Comparison of ENCODE assay signal across 8 cellular contexts in the genomic region with DNA sequence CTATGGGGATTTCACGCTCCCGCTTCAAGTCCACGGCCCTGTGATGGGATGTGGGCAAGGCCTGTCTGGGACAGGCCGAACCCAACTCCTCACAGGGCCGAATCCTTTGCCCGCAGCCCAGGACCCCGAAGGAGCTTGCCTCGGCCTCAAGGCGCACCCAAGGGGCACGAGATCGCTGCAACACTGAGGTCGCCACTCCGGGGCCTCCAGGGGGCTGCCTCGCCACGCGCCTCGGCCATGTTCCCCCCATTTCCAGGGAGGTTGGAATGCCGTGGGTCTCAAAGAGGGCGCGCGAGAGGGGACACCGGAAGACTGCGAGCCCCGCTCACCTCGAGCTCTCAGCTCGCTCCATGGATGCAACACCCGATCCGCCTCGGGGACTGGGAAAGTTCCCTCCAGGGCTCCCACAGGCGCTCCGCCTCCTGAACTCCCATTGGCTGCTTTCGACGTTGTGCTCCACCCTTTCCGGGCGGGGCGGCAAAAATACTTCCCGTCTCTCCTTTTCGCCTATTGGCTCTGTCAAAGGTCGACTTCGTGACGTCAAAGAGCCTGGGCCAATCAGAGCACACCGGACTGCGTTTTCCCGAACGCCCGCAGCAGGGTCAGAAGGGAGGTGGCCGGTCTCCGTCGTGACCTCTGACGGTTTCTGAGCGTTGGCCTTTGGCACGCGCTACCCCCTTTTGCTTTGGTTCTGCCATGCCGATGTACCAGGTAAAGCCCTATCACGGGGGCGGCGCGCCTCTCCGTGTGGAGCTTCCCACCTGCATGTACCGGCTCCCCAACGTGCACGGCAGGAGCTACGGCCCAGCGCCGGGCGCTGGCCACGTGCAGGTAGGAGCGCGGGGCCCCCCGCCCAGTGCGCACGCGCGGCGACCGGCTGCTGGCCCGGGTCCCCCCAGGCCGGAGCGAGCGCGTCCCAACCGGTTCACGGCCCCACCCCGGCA. TPM values are rescaled to one million over a fixed set of nuclear protein-coding genes. Genes with fewer than 3 reads are reported as not detected.
DNase-seq lines count a peak whose midpoint lies in the region; ATAC-seq and TF ChIP-seq lines count a peak whose summit lies in the region.

A gene (plus strand): TSS at position 605 of the 944 bp plus-strand sequence. CDS start 92 bp downstream, at position 697.
A gene with protein sequence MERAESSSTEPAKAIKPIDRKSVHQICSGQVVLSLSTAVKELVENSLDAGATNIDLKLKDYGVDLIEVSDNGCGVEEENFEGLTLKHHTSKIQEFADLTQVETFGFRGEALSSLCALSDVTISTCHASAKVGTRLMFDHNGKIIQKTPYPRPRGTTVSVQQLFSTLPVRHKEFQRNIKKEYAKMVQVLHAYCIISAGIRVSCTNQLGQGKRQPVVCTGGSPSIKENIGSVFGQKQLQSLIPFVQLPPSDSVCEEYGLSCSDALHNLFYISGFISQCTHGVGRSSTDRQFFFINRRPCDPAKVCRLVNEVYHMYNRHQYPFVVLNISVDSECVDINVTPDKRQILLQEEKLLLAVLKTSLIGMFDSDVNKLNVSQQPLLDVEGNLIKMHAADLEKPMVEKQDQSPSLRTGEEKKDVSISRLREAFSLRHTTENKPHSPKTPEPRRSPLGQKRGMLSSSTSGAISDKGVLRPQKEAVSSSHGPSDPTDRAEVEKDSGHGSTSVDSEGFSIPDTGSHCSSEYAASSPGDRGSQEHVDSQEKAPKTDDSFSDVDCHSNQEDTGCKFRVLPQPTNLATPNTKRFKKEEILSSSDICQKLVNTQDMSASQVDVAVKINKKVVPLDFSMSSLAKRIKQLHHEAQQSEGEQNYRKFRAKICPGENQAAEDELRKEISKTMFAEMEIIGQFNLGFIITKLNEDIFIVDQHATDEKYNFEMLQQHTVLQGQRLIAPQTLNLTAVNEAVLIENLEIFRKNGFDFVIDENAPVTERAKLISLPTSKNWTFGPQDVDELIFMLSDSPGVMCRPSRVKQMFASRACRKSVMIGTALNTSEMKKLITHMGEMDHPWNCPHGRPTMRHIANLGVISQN (minus strand): TSS at position 382 of the 944 bp plus-strand sequence. CDS start 30 bp downstream, at position 352.

- ATAC-seq in HG02870 (IDR thresholded peaks at IDR 0.05; ENCODE audit: unreplicated experiment) (peak; percentile 93), heart right ventricle (peak; percentile 97 to 99 (median 98)), upper lobe of right lung (peak; percentile 96)

- intact Hi-C loops in T-helper 1 cell treated with Interleukin-12 subunit alpha and Interleukin-12 subunit beta and Interleukin-4 antibody, amounts not matched to agents 30 ng/mL and 1 ng/mL, for 36 hours (cut with micrococcal nuclease), result loop anchor here (1.0 kb wide), 3 partner anchors 17 to 263 kb away; a partner anchor contains a TSS
- intact Hi-C loops in heart right ventricle (cut with DNase I), result loop anchor here in 2 of 10 donors (10.0 kb wide), 1 partner anchor 426 kb away; no protein-coding TSS in a partner anchor
- intact Hi-C loops in posterior vena cava (cut with DNase I), result no loop called here
- intact Hi-C loops in upper lobe of right lung (cut with DNase I), result no loop called here

- H3K9me3 ChIP-seq in heart right ventricle (no peaks in the 10 kb centered on the region), upper lobe of right lung (no peaks in the 10 kb centered on the region)

- in situ Hi-C loops in GM13976 (cut with MboI; ENCODE audit: low sequenced_read_pairs, unreplicated experiment), result no loop called here

- peaks cover 5 to 49% (median 32%) of the 10 kb centered on the region in 9 donors for H3K4me1 ChIP-seq in heart right ventricle
- H3K4me1 ChIP-seq in upper lobe of right lung, result peaks cover 33% of the 10 kb centered on the region

- H3K36me3 ChIP-seq in heart right ventricle (peaks cover 0 to 58% (median 0%) of the 10 kb centered on the region in 9 donors), upper lobe of right lung (peaks cover under 1% of the 10 kb centered on the region)

- H3K27ac ChIP-seq in heart right ventricle (peak within 1 kb of the TSS; percentile 72 to 98 (median 93)), upper lobe of right lung (peak within 1 kb of the TSS; percentile 90)

- H3K27me3 ChIP-seq in heart right ventricle (no peaks in the 10 kb centered on the region), upper lobe of right lung (no peaks in the 10 kb centered on the region)

- TF ChIP-seq CTCF in GM13976 (IDR thresholded peaks at IDR 0.05; ENCODE audit: borderline replicate concordance, control extremely low read depth, extremely low read depth, insufficient read depth, missing control alignments), result peak; percentile 5
- peak in 3 of 9 donors; percentile 20 to 33 (median 20) for TF ChIP-seq CTCF in heart right ventricle (IDR thresholded peaks at IDR 0.05)
- no peak for TF ChIP-seq CTCF in upper lobe of right lung (IDR thresholded peaks at IDR 0.05)

- H3K4me3 ChIP-seq in heart right ventricle, result peak within 1 kb of the TSS; percentile 53 to 95 (median 73)
- peak within 1 kb of the TSS; percentile 81 for H3K4me3 ChIP-seq in upper lobe of right lung

- DNase-seq in GM13976 (ENCODE audit: low spot score), result peak; percentile 94
- DNase-seq in NCI-H146 treated with DMSO at 0.1 percent for 48 hours (lab: John Stamatoyannopoulos, UW; ENCODE audit: unreplicated experiment), result peak; percentile 96
- peak; percentile 98 for DNase-seq in amniotic epithelial cell (ENCODE audit: low read depth)
- DNase-seq in heart right ventricle, result peak; percentile 96 to 99
- peak; percentile 99 for DNase-seq in posterior vena cava (ENCODE audit: low spot score)
- peak; percentile 98 for DNase-seq in upper lobe of right lung

- 0% methylated on average over 83 to 84 of the region's 84 CpGs for WGBS in heart right ventricle, 2 donors

RNA-seq across cellular contexts. Expression of the first gene that starts in this region (rescaled TPM):
- 41.3 TPM in 2 replicates for total RNA-seq in T-helper 1 cell treated with Interleukin-12 subunit alpha and Interleukin-12 subunit beta and Interleukin-4 antibody, amounts not matched to agents 30 ng/mL and 1 ng/mL, for 36 hours
- 10 to 100 TPM; 41.3 to 76.4 (median 53.8) TPM for total RNA-seq in heart right ventricle
- polyA plus RNA-seq in heart right ventricle, result 10 to 100 TPM; 21.8 to 73.8 TPM
- 10 to 100 TPM; 22.6 to 27.4 TPM for total RNA-seq in posterior vena cava
- 20.3 TPM for total RNA-seq in upper lobe of right lung

RNA-seq across cellular contexts. Expression of the second gene that starts in this region (rescaled TPM):
- total RNA-seq in T-helper 1 cell treated with Interleukin-12 subunit alpha and Interleukin-12 subunit beta and Interleukin-4 antibody, amounts not matched to agents 30 ng/mL and 1 ng/mL, for 36 hours, result 23.2 and 23.7 TPM in 2 replicates
- total RNA-seq in heart right ventricle (1 to 10 TPM; 5.1 to 8.9 (median 6.7) TPM), posterior vena cava (1 to 10 TPM; 8.0 to 9.3 TPM), upper lobe of right lung (12.5 TPM)
- 1 to 10 TPM; 2.9 to 3.0 TPM for polyA plus RNA-seq in heart right ventricle

Comparison
In these comparisons a context has a peak if more than half of its experiments do, and no peak if none do; other contexts are left out.
1. Peak in every context shown above with its lines: DNase-seq, ATAC-seq, H3K4me3 ChIP-seq and H3K27ac ChIP-seq.